In genomic region chr4:169625886-169626285, GRCh38 we compare ENCODE assay signal across 26 cellular contexts. TPM values are rescaled to one million over a fixed set of nuclear protein-coding genes. Genes with fewer than 3 reads are reported as not detected.
DNase-seq lines count a peak whose midpoint lies in the region; ATAC-seq, FAIRE-seq and TF ChIP-seq lines count a peak whose summit lies in the region.
"Had no signal": no experiment of that assay in that cellular context is flagged by ENCODE, and none has a peak within 500 bp of the region (broad histone marks: within the 10 kb centered on the region; RNA-seq: fewer than 3 reads in every experiment).

No MANE protein-coding gene starts in this region.

- 0 out of 2 replicates have a peak, but pooled peaks cover 10% of the 10 kb centered on the region for H3K4me1 ChIP-seq in GM23338 (ENCODE audit: insufficient read depth)
- H3K4me1 ChIP-seq in H1 (replicated peaks in 1 of 4; ENCODE audit: control insufficient read depth in 3 of 4, insufficient read depth in 4 of 4, low read length in 3 of 4) = peaks cover 0 to 3% (median 0%) of the 10 kb centered on the region in 4 experiments; a peak in 2 of 7 replicates
- peaks cover 0 to 27% (median 26%) of the 10 kb centered on the region in 3 donors for H3K4me1 ChIP-seq in pancreas
- H3K4me1 ChIP-seq in mucosa of descending colon (ENCODE audit: low read depth) = peaks cover 15% of the 10 kb centered on the region

- no peaks in the 10 kb centered on the region; the same call in 1 of the 2 replicates for H3K79me1 ChIP-seq in H1 (ENCODE audit: low read depth, low read length)

- H2AFZ ChIP-seq in GM23338 = no peak overlapping the region
- H2AFZ ChIP-seq in H1 (ENCODE audit: low read length) = no peak overlapping the region

- H2BK5ac ChIP-seq in H1 (ENCODE audit: low read depth, low read length) = no peak overlapping the region

- H3K9me2 ChIP-seq in GM23338 (ENCODE audit: insufficient read depth) = no peaks in the 10 kb centered on the region; the same call in 1 of the 2 replicates

- H3K14ac ChIP-seq in H1 (ENCODE audit: insufficient read length) = no peak overlapping the region

- POLR2A ChIA-PET in H1 (lab: Charles Lee; ENCODE audit: partially characterized antibody) = no interaction called here

- WGBS in H1 (ENCODE audit: extremely low coverage in 1 of 2, insufficient coverage in 1 of 2, insufficient read length in 1 of 2, insufficient replicate concordance in 2 of 2, low coverage in 1 of 2, low lambda C conversion rate in 2 of 2, missing lambda C conversion rate in 1 of 2), 2 experiments = 92% methylated on average over 5 of the region's 5 CpGs; no CpG with 5 or more reads in 1 of the 2 experiments
- WGBS in pancreas, 2 donors = 75 to 87% methylated on average over 5 of the region's 5 CpGs

- no peak overlapping the region for H3K9ac ChIP-seq in H1 (replicated peaks in 1 of 4; ENCODE audit: extremely low read depth in 1 of 4, low read depth in 3 of 4, low read length in 3 of 4)

- no peak overlapping the region for H3K23ac ChIP-seq in H1 (ENCODE audit: insufficient read length)

- H3K4me1 Mint-ChIP-seq in activated T-cell treated with anti-CD3 and anti-CD28 coated beads, Interleukin-2, amount 50 U/mL, for 24 hours (ENCODE audit: low read depth) = peaks cover 60% of the 10 kb centered on the region
- peaks cover 56% of the 10 kb centered on the region for H3K4me1 Mint-ChIP-seq in activated T-cell treated with anti-CD3 and anti-CD28 coated beads, Interleukin-2, amount 50 U/mL, for 4 hours (ENCODE audit: low read depth)
- peaks cover 12% of the 10 kb centered on the region for H3K4me1 Mint-ChIP-seq in GM23338

- no peaks in the 10 kb centered on the region for H3K27me3 ChIP-seq in GM23338 (ENCODE audit: insufficient read depth)
- H3K27me3 ChIP-seq in H1 (replicated peaks in 1 of 4; ENCODE audit: control insufficient read depth in 3 of 4, extremely low read depth in 1 of 4, insufficient read depth in 3 of 4, low read length in 3 of 4) = no peaks in the 10 kb centered on the region
- H3K27me3 ChIP-seq in pancreas = no peaks in the 10 kb centered on the region
- H3K27me3 ChIP-seq: ascending aorta had no signal

- no peaks in the 10 kb centered on the region for H3K27me3 Mint-ChIP-seq in activated T-cell treated with anti-CD3 and anti-CD28 coated beads, Interleukin-2, amount 50 U/mL, for 24 hours
- no peaks in the 10 kb centered on the region for H3K27me3 Mint-ChIP-seq in activated T-cell treated with anti-CD3 and anti-CD28 coated beads, Interleukin-2, amount 50 U/mL, for 4 hours (ENCODE audit: low read depth)
- H3K27me3 Mint-ChIP-seq in GM23338 (ENCODE audit: insufficient read depth, low read depth, poor library complexity) = no peaks in the 10 kb centered on the region
- H3K27me3 Mint-ChIP-seq: activated B cell treated with CpG ODN at 0.5 μM for 24 hours; activated naive CD8-positive, alpha-beta T cell treated with anti-CD3 and anti-CD28 coated beads, Interleukin-2, amount 10 ng/mL, durations not matched to agents 7 days and 5 days; naive B cell; type B pancreatic cell had no signal

- peak overlapping the region; percentile 87 for H3K27ac Mint-ChIP-seq in activated T-cell treated with anti-CD3 and anti-CD28 coated beads, Interleukin-2, amount 50 U/mL, for 24 hours
- peak overlapping the region; percentile 2; the same call in 1 of the 2 replicates for H3K27ac Mint-ChIP-seq in GM23338
- H3K27ac Mint-ChIP-seq: activated B cell treated with CpG ODN at 0.5 μM for 24 hours; activated naive CD8-positive, alpha-beta T cell treated with anti-CD3 and anti-CD28 coated beads, Interleukin-2, amount 10 ng/mL, durations not matched to agents 7 days and 5 days; CD14-positive monocyte; type B pancreatic cell had no signal

- intact Hi-C loops in pancreas (cut with DNase I) (no loop called here), mucosa of descending colon (cut with DNase I, micrococcal nuclease) (no loop called here)

- H3K9me3 Mint-ChIP-seq in activated T-cell treated with anti-CD3 and anti-CD28 coated beads, Interleukin-2, amount 50 U/mL, for 24 hours = no peaks in the 10 kb centered on the region
- H3K9me3 Mint-ChIP-seq in activated T-cell treated with anti-CD3 and anti-CD28 coated beads, Interleukin-2, amount 50 U/mL, for 4 hours = no peaks in the 10 kb centered on the region
- H3K9me3 Mint-ChIP-seq in GM23338 = no peaks in the 10 kb centered on the region
- H3K9me3 Mint-ChIP-seq: activated B cell treated with CpG ODN at 0.5 μM for 24 hours; activated naive CD8-positive, alpha-beta T cell treated with anti-CD3 and anti-CD28 coated beads, Interleukin-2, amount 10 ng/mL, durations not matched to agents 7 days and 5 days; naive B cell; type B pancreatic cell had no signal

- no peak overlapping the region for H3K56ac ChIP-seq in H1 (replicated peaks; ENCODE audit: insufficient read length, low read depth, low read length)

- TF ChIP-seq RAD21 in H1 (IDR thresholded peaks at IDR 0.05 in 1 of 2, conservative IDR thresholded peaks at IDR 0.05 in 1 of 2; ENCODE audit: low read depth in 2 of 2, low read length in 2 of 2) = no peak

- peaks cover 2% of the 10 kb centered on the region; the same call in 1 of the 2 replicates for H3K23me2 ChIP-seq in H1 (ENCODE audit: low read depth, low read length)

- H3K79me2 ChIP-seq in GM23338 (replicated peaks; ENCODE audit: insufficient read depth) (peaks cover 100% of the 10 kb centered on the region), H1 (ENCODE audit: control insufficient read depth in 1 of 2, insufficient read depth in 2 of 2, low read length in 2 of 2) (peaks cover 9 to 93% of the 10 kb centered on the region in 2 experiments; a peak in 3 of 4 replicates)

- H2BK20ac ChIP-seq in H1 (ENCODE audit: low read length) = no peak overlapping the region

- no peak overlapping the region for H3K18ac ChIP-seq in H1 (ENCODE audit: extremely low read depth, low read length)

- no peak overlapping the region for H2BK120ac ChIP-seq in H1 (replicated peaks; ENCODE audit: low read depth, low read length)

- H4K8ac ChIP-seq in H1 (ENCODE audit: extremely low read depth, insufficient read depth, low read length) = no peak overlapping the region

- H3K4me3 Mint-ChIP-seq in activated T-cell treated with anti-CD3 and anti-CD28 coated beads, Interleukin-2, amount 50 U/mL, for 24 hours = no peak overlapping the region
- no peak overlapping the region for H3K4me3 Mint-ChIP-seq in activated T-cell treated with anti-CD3 and anti-CD28 coated beads, Interleukin-2, amount 50 U/mL, for 4 hours
- H3K4me3 Mint-ChIP-seq in GM23338 = no peak overlapping the region
- H3K4me3 Mint-ChIP-seq: activated B cell treated with CpG ODN at 0.5 μM for 24 hours; activated naive CD8-positive, alpha-beta T cell treated with anti-CD3 and anti-CD28 coated beads, Interleukin-2, amount 10 ng/mL, durations not matched to agents 7 days and 5 days; CD14-positive monocyte; type B pancreatic cell had no signal

- TF ChIP-seq CTCF in GM23338 (conservative IDR thresholded peaks at IDR 0.05; ENCODE audit: low read depth in 2 of 2) (no peak), H1 (IDR thresholded peaks at IDR 0.05; ENCODE audit: control extremely low read depth in 1 of 3, insufficient read depth in 1 of 3, low read depth in 1 of 3, low read length in 3 of 3) (no peak), pancreas (IDR thresholded peaks at IDR 0.05) (no peak), mucosa of descending colon (IDR thresholded peaks at IDR 0.05) (no peak)

- no peak overlapping the region for H2BK15ac ChIP-seq in H1 (ENCODE audit: low read length)

- ATAC-seq in activated T-cell treated with anti-CD3 and anti-CD28 coated beads, Interleukin-2, amount 50 U/mL, for 4 hours = no peak
- no peak for ATAC-seq in GM23338
- ATAC-seq in pancreas = no peak
- no peak for ATAC-seq in mucosa of descending colon

- H4K91ac ChIP-seq in H1 (replicated peaks; ENCODE audit: insufficient read length, low read length) = no peak overlapping the region

- peaks cover 18% of the 10 kb centered on the region for H3K36me3 Mint-ChIP-seq in activated T-cell treated with anti-CD3 and anti-CD28 coated beads, Interleukin-2, amount 50 U/mL, for 24 hours (ENCODE audit: low read depth)
- H3K36me3 Mint-ChIP-seq in activated T-cell treated with anti-CD3 and anti-CD28 coated beads, Interleukin-2, amount 50 U/mL, for 4 hours (ENCODE audit: insufficient read depth) = peaks cover 5% of the 10 kb centered on the region
- no peaks in the 10 kb centered on the region for H3K36me3 Mint-ChIP-seq in GM23338 (ENCODE audit: low read depth)

- CTCF ChIA-PET in H1 (lab: Charles Lee; ENCODE audit: partially characterized antibody) = interaction anchor here (2.3 kb wide), 1 partner anchor 12 kb away, joined by 6 read pairs; no protein-coding TSS in a partner anchor

- no peaks in the 10 kb centered on the region for H3F3A ChIP-seq in GM23338 (replicated peaks; ENCODE audit: low read depth)

- H2BK12ac ChIP-seq in H1 (ENCODE audit: low read depth, low read length) = no peak overlapping the region

- H2AK5ac ChIP-seq in H1 (ENCODE audit: low read depth, low read length) = 0 out of 2 replicates have a peak overlapping the region, but pooled peaks have one; percentile 19

- peaks cover 17% of the 10 kb centered on the region; the same call in 1 of the 2 replicates for H4K20me1 ChIP-seq in GM23338 (replicated peaks; ENCODE audit: insufficient read depth)
- H4K20me1 ChIP-seq in H1 (replicated peaks in 1 of 2; ENCODE audit: control insufficient read depth in 1 of 2, insufficient read depth in 2 of 2, low read length in 2 of 2) = peaks cover 0 to 2% of the 10 kb centered on the region in 2 experiments

- H3K4me3 ChIP-seq in GM23338 (no peak overlapping the region), H1 (ENCODE audit: extremely low read depth in 1 of 4, insufficient read depth in 2 of 4, low read depth in 3 of 4, low read length in 4 of 4) (no peak overlapping the region), pancreas (no peak overlapping the region), mucosa of descending colon (no peak overlapping the region)
- H3K4me3 ChIP-seq: ascending aorta had no signal

- H3K4ac ChIP-seq in H1 (replicated peaks; ENCODE audit: insufficient read length, low read depth, low read length) = no peak overlapping the region

- no peak overlapping the region for H4K5ac ChIP-seq in H1 (ENCODE audit: insufficient read length, low read depth, low read length)

- DNase-seq in activated T-cell treated with anti-CD3 and anti-CD28 coated beads, Interleukin-2, amount 50 U/mL, for 24 hours = no peak
- DNase-seq in activated T-cell treated with anti-CD3 and anti-CD28 coated beads, Interleukin-2, amount 50 U/mL, for 4 hours = no peak
- DNase-seq in GM23338 (ENCODE audit: low spot score) (no peak), H1 (ENCODE audit: low read depth in 1 of 2, low spot score in 2 of 2) (no peak), pancreas (no peak), NCI-H2196 treated with DMSO at 0.1 percent for 48 hours (lab: John Stamatoyannopoulos, UW; ENCODE audit: unreplicated experiment) (no peak), mucosa of descending colon (no peak), NCI-H774 (lab: John Stamatoyannopoulos, UW) (no peak)
- DNase-seq: activated B cell treated with CpG ODN at 0.5 μM for 24 hours; activated naive CD8-positive, alpha-beta T cell treated with anti-CD3 and anti-CD28 coated beads, Interleukin-2, amount 10 ng/mL, durations not matched to agents 7 days and 5 days; caudate nucleus; cortex of kidney; DND-41; effector memory CD4-positive, alpha-beta T cell; GOT3; naive B cell; NCI-H1092; NCI-H1694; NCI-H510A; stimulated activated CD4-positive, alpha-beta T cell treated with anti-CD3 and anti-CD28 coated beads, Interleukin-15, amount 100 ng/mL, for 24 hours; stimulated activated CD4-positive, alpha-beta T cell treated with anti-CD3 and anti-CD28 coated beads, Interleukin-4, amount 100 ng/mL, for 4 hours had no signal

- H3K4me2 ChIP-seq in GM23338 (no peak overlapping the region), H1 (ENCODE audit: insufficient read depth in 1 of 2, low read depth in 2 of 2, low read length in 2 of 2) (no peak overlapping the region)

- FAIRE-seq in H1 (lab: Jason Lieb, UNC) (no peak), pancreas (lab: Jason Lieb, UNC) (no peak)
- FAIRE-seq: D721Med had no signal

- no peak for TF ChIP-seq POLR2A in H1 (IDR thresholded peaks at IDR 0.05; ENCODE audit: control extremely low read depth in 1 of 2, low read depth in 2 of 2, low read length in 2 of 2)

- H3K36me3 ChIP-seq in GM23338 (ENCODE audit: insufficient read depth) = no peaks in the 10 kb centered on the region
- no peaks in the 10 kb centered on the region for H3K36me3 ChIP-seq in H1 (ENCODE audit: control insufficient read depth in 2 of 4, insufficient read depth in 4 of 4, low read length in 3 of 4)
- no peaks in the 10 kb centered on the region for H3K36me3 ChIP-seq in pancreas
- H3K36me3 ChIP-seq in mucosa of descending colon (ENCODE audit: low read depth) = peaks cover 3% of the 10 kb centered on the region
- H3K36me3 ChIP-seq: ascending aorta had no signal

- H3K9me3 ChIP-seq in H1 (ENCODE audit: insufficient read depth in 2 of 2, low read depth in 1 of 2, low read length in 1 of 2) (no peaks in the 10 kb centered on the region), pancreas (no peaks in the 10 kb centered on the region), mucosa of descending colon (no peaks in the 10 kb centered on the region)
- H3K9me3 ChIP-seq: ascending aorta had no signal

- TF ChIP-seq EP300 in H1 (IDR thresholded peaks at IDR 0.05; ENCODE audit: borderline replicate concordance in 1 of 2, low read depth in 2 of 2, low read length in 2 of 2) = no peak

- no peak overlapping the region for H3K27ac ChIP-seq in GM23338 (ENCODE audit: low read depth)
- no peak overlapping the region for H3K27ac ChIP-seq in H1 (ENCODE audit: low read depth, low read length)
- peak overlapping the region in 3 of 4 donors; percentile 51 to 73 (median 65) for H3K27ac ChIP-seq in pancreas
- H3K27ac ChIP-seq: ascending aorta, RWPE1 had no signal

RNA-seq across cellular contexts. Expression of gene CLCN3, which starts 5.5 kb away (rescaled TPM):
- total RNA-seq in activated T-cell treated with anti-CD3 and anti-CD28 coated beads, Interleukin-2, amount 50 U/mL, for 4 hours = 10 to 100 TPM; 16.0 to 17.4 (median 16.0) TPM
- 22.9 and 23.7 TPM in 2 replicates for total RNA-seq in GM23338 (2014; rRNA removed; shearing (Covaris generic))
- 9.6 and 10.9 TPM in 2 replicates for polyA plus RNA-seq in GM23338 (2016; fragmentation: Nextera tagmentation; extraction: Ambion mirVana)
- 25.8 and 32.8 TPM in 2 replicates for total RNA-seq in H1 (2021; fragmentation: NEBNext Ultra II Directional; extraction: Animal tissue kit (Norgen Biotek cat#: 25700))
- polyA plus RNA-seq in H1 (2011; rRNA removed) = 5.4 and 8.8 TPM in 2 replicates
- 11.4 TPM for polyA plus RNA-seq in H1 (2011; cell fraction: cytosol; rRNA removed)
- 5.2 TPM for polyA plus RNA-seq in H1 (2011; cell fraction: nucleus; rRNA removed)
- polyA plus RNA-seq in H1 (2012, experiment 1 of 2) = 14.2 to 21.4 TPM (median 17.7 TPM) in 4 replicates
- 0.93 TPM for polyA plus RNA-seq in H1 (2012, experiment 2 of 2)
- 25.8 TPM for polyA plus RNA-seq in H1 (2013, experiment 1 of 2)
- polyA plus RNA-seq in H1 (2013, experiment 2 of 2) = 31.0 TPM
- 37.7 and 47.5 TPM in 2 replicates for polyA minus RNA-seq in H1 (2011; rRNA and poly(A)+ RNA removed)
- polyA minus RNA-seq in H1 (2011; cell fraction: cytosol; rRNA and poly(A)+ RNA removed) = 17.6 TPM
- polyA minus RNA-seq in H1 (2011; cell fraction: nucleus; rRNA and poly(A)+ RNA removed) = 24.7 TPM
- total RNA-seq in pancreas = 10 to 100 TPM; 24.9 to 41.4 (median 33.6) TPM
- 10 to 100 TPM in 1 of 2 donors, 1 to 10 TPM in 1; 9.1 to 16.7 TPM for polyA plus RNA-seq in pancreas
- 100 to 1,000 TPM in 2 of 3 donors, 10 to 100 TPM in 1; 68.2 to 127 (median 125) TPM for total RNA-seq in mucosa of descending colon

RNA-seq across cellular contexts. Expression of gene NEK1, which starts 13.5 kb away (rescaled TPM):
- 1 to 10 TPM; 6.0 to 6.6 (median 6.6) TPM for total RNA-seq in activated T-cell treated with anti-CD3 and anti-CD28 coated beads, Interleukin-2, amount 50 U/mL, for 4 hours
- total RNA-seq in GM23338 (2014; rRNA removed; shearing (Covaris generic)) = 9.3 and 11.4 TPM in 2 replicates
- polyA plus RNA-seq in GM23338 (2016; fragmentation: Nextera tagmentation; extraction: Ambion mirVana) (13.1 and 19.5 TPM in 2 replicates), H1 (2011; rRNA removed) (3.1 and 3.9 TPM in 2 replicates), pancreas (1 to 10 TPM; 2.1 to 3.9 TPM)
- 11.1 and 11.7 TPM in 2 replicates for total RNA-seq in H1 (2021; fragmentation: NEBNext Ultra II Directional; extraction: Animal tissue kit (Norgen Biotek cat#: 25700))
- 4.3 TPM for polyA plus RNA-seq in H1 (2011; cell fraction: cytosol; rRNA removed)
- polyA plus RNA-seq in H1 (2011; cell fraction: nucleus; rRNA removed) = 4.3 TPM
- polyA plus RNA-seq in H1 (2012, experiment 1 of 2) = 3.5 to 6.0 TPM (median 3.9 TPM) in 4 replicates
- polyA plus RNA-seq in H1 (2012, experiment 2 of 2) = 0.47 TPM
- 7.1 TPM for polyA plus RNA-seq in H1 (2013, experiment 1 of 2)
- 6.9 TPM for polyA plus RNA-seq in H1 (2013, experiment 2 of 2)
- 7.5 and 11.7 TPM in 2 replicates for polyA minus RNA-seq in H1 (2011; rRNA and poly(A)+ RNA removed)
- polyA minus RNA-seq in H1 (2011; cell fraction: cytosol; rRNA and poly(A)+ RNA removed) = 6.2 TPM
- polyA minus RNA-seq in H1 (2011; cell fraction: nucleus; rRNA and poly(A)+ RNA removed) = 32.4 TPM
- total RNA-seq in pancreas (1 to 10 TPM; 3.6 to 8.3 (median 5.0) TPM), mucosa of descending colon (10 to 100 TPM in 2 of 3 donors, 1 to 10 TPM in 1; 8.2 to 16.6 (median 10.8) TPM)

Comparison
In these comparisons a context has a peak if more than half of its experiments do, and no peak if none do; other contexts are left out.
1. H3K27ac ChIP-seq: peak in pancreas (3 of 4); none in GM23338 (single experiment) and H1 (single experiment).